Comparison of ENCODE assay signal across 17 cellular contexts in genomic region chr2:64732153-64732552, GRCh38.
DNase-seq lines count a peak whose midpoint lies in the region; ATAC-seq and TF ChIP-seq lines count a peak whose summit lies in the region.
"Had no signal": no experiment of that assay in that cellular context is flagged by ENCODE, and none has a peak within 500 bp of the region (broad histone marks: within the 10 kb centered on the region; RNA-seq: fewer than 3 reads in every experiment).

No MANE protein-coding gene starts in this region.

- no peak for TF ChIP-seq CTCF in Loucy (conservative IDR thresholded peaks at IDR 0.05; ENCODE audit: low read length)
- no peak for TF ChIP-seq CTCF in nephron (IDR thresholded peaks at IDR 0.05; ENCODE audit: unreplicated experiment in 3 of 3)

- no peaks in the 10 kb centered on the region; a peak in 1 of 22 replicates for H3K36me3 ChIP-seq in BLaER1 treated with 17β-estradiol and CSF1 and Interleukin-3, amounts not matched to agents 10 nM and 100 nM
- H3K36me3 ChIP-seq in Loucy (ENCODE audit: insufficient read depth, low read length): no peaks in the 10 kb centered on the region
- H3K36me3 ChIP-seq: HAP-1, SJCRH30 had no signal

- peaks cover 29 to 41% (median 32%) of the 10 kb centered on the region in 10 experiments for H3K4me1 ChIP-seq in BLaER1 treated with 17β-estradiol and CSF1 and Interleukin-3, amounts not matched to agents 10 nM and 100 nM
- peaks cover 44% of the 10 kb centered on the region for H3K4me1 ChIP-seq in Loucy (ENCODE audit: insufficient read depth, low read length, poor library complexity, severe bottlenecking)

- H3K9me3 ChIP-seq in BLaER1 treated with 17β-estradiol and CSF1 and Interleukin-3, amounts not matched to agents 10 nM and 100 nM (replicated peaks in 1 of 11): no peaks in the 10 kb centered on the region
- H3K9me3 ChIP-seq in Loucy (ENCODE audit: insufficient read depth, low read depth, low read length): no peaks in the 10 kb centered on the region
- H3K9me3 ChIP-seq: body of pancreas, HAP-1, SJCRH30 had no signal

- peak overlapping the region; percentile 66 to 93 (median 86); a peak in 17 of 22 replicates for H3K4me2 ChIP-seq in BLaER1 treated with 17β-estradiol and CSF1 and Interleukin-3, amounts not matched to agents 10 nM and 100 nM
- peak overlapping the region; percentile 76 for H3K4me2 ChIP-seq in Loucy (ENCODE audit: low read depth, low read length, poor library complexity, severe bottlenecking)

- H3K9me2 ChIP-seq in Loucy (replicated peaks; ENCODE audit: low read depth, low read length): no peaks in the 10 kb centered on the region

- H2AFZ ChIP-seq in Loucy (ENCODE audit: low read length): no peak overlapping the region

- ATAC-seq in GM21423 (IDR thresholded peaks at IDR 0.05; ENCODE audit: unreplicated experiment) (no peak), GM18909 (IDR thresholded peaks at IDR 0.05; ENCODE audit: poor library complexity, unreplicated experiment) (no peak)
- ATAC-seq: activated CD4-positive, CD25-positive, alpha-beta regulatory T cell treated with anti-CD3 and anti-CD28 coated beads, Interleukin-2, amount 50 U/mL, for 24 hours; activated CD8-positive, alpha-beta memory T cell treated with anti-CD3 and anti-CD28 coated beads, Interleukin-2, amount 10 ng/mL, durations not matched to agents 7 days and 5 days; body of pancreas had no signal

- peaks cover 19% of the 10 kb centered on the region for H3K79me2 ChIP-seq in Loucy (ENCODE audit: insufficient read depth, low read length)

- no peak overlapping the region for H3K4me3 ChIP-seq in BLaER1 treated with 17β-estradiol and CSF1 and Interleukin-3, amounts not matched to agents 10 nM and 100 nM
- H3K4me3 ChIP-seq in Loucy (ENCODE audit: low read length, poor library complexity, severe bottlenecking): no peak overlapping the region
- H3K4me3 ChIP-seq: body of pancreas, HAP-1, SJCRH30 had no signal

- H3K4me1 Mint-ChIP-seq in nephron: peaks cover 50% of the 10 kb centered on the region

- peak overlapping the region in 2 of 3 experiments; percentile 89 to 92 for H3K27ac Mint-ChIP-seq in nephron

- no peak overlapping the region for H3K4me3 Mint-ChIP-seq in nephron
- H3K4me3 Mint-ChIP-seq: activated CD8-positive, alpha-beta memory T cell treated with anti-CD3 and anti-CD28 coated beads, Interleukin-2, amount 10 ng/mL, durations not matched to agents 7 days and 5 days had no signal

- H3K27me3 ChIP-seq in BLaER1 treated with 17β-estradiol and CSF1 and Interleukin-3, amounts not matched to agents 10 nM and 100 nM: no peaks in the 10 kb centered on the region
- H3K27me3 ChIP-seq in Loucy (ENCODE audit: insufficient read depth, low read length, poor library complexity, severe bottlenecking) (no peaks in the 10 kb centered on the region), layer of hippocampus (ENCODE audit: control insufficient read depth, insufficient read depth, low read length) (no peaks in the 10 kb centered on the region)
- H3K27me3 ChIP-seq: body of pancreas, SJCRH30 had no signal

- H3K9ac ChIP-seq in BLaER1 treated with 17β-estradiol and CSF1 and Interleukin-3, amounts not matched to agents 10 nM and 100 nM: no peak overlapping the region
- peak overlapping the region; percentile 70 for H3K9ac ChIP-seq in Loucy (ENCODE audit: low read depth, low read length, poor library complexity, severe bottlenecking)

- H3F3A ChIP-seq in Loucy (ENCODE audit: low read depth): no peaks in the 10 kb centered on the region

- no peaks in the 10 kb centered on the region for H3K36me3 Mint-ChIP-seq in nephron (ENCODE audit: low read depth)

- no peaks in the 10 kb centered on the region for H3K27me3 Mint-ChIP-seq in nephron (ENCODE audit: low read depth)
- H3K27me3 Mint-ChIP-seq: activated CD8-positive, alpha-beta memory T cell treated with anti-CD3 and anti-CD28 coated beads, Interleukin-2, amount 10 ng/mL, durations not matched to agents 7 days and 5 days had no signal

- H3K9me3 Mint-ChIP-seq in nephron: no peaks in the 10 kb centered on the region

- H3K27ac ChIP-seq in BLaER1 treated with 17β-estradiol and CSF1 and Interleukin-3, amounts not matched to agents 10 nM and 100 nM: no peak overlapping the region; a peak in 1 of 22 replicates
- peak overlapping the region; percentile 14 for H3K27ac ChIP-seq in layer of hippocampus (ENCODE audit: low read depth, low read length)

- DNase-seq in NCI-H1048 (lab: John Stamatoyannopoulos, UW) (no peak), NCI-H2081 (lab: John Stamatoyannopoulos, UW) (no peak)
- DNase-seq: activated CD8-positive, alpha-beta memory T cell treated with anti-CD3 and anti-CD28 coated beads, Interleukin-2, amount 10 ng/mL, durations not matched to agents 7 days and 5 days; activated gamma-delta T cell; erythroblast; NCI-H187; NCI-H510A treated with DMSO at 0.1 percent for 48 hours; SJCRH30 had no signal

- no peaks in the 10 kb centered on the region for H4K20me1 ChIP-seq in BLaER1 treated with 17β-estradiol and CSF1 and Interleukin-3, amounts not matched to agents 10 nM and 100 nM
- no peaks in the 10 kb centered on the region for H4K20me1 ChIP-seq in Loucy (ENCODE audit: insufficient read depth, low read length, poor library complexity, severe bottlenecking)
